In genomic region chr20:53434662-53435061, GRCh38 we compare ENCODE assay signal across 1 cellular context.
TF ChIP-seq lines count a peak whose summit lies in the region.

No MANE protein-coding gene starts in this region.

TF ChIP-seq in K562, 482 proteins besides CTCF, POLR2A, EP300 and RAD21:
- TF ChIP-seq RREB1 (CRISPR knock-in tag; IDR thresholded peaks at IDR 0.05), result no peak
- TF ChIP-seq GTF2F1 (IDR thresholded peaks at IDR 0.05; ENCODE audit: low read depth, low read length), result no peak
- no peak for TF ChIP-seq ZBTB7A (IDR thresholded peaks at IDR 0.05; ENCODE audit: borderline replicate concordance, control insufficient read depth, low read depth, low read length)
- no peak for TF ChIP-seq SMAD3 (CRISPR knock-in tag; conservative IDR thresholded peaks at IDR 0.05)
- no peak for TF ChIP-seq C11orf30 (IDR thresholded peaks at IDR 0.05; ENCODE audit: low read depth)
- no peak for TF ChIP-seq NEUROD1 (IDR thresholded peaks at IDR 0.05; ENCODE audit: borderline replicate concordance, low read depth, low read length, partially characterized antibody)
- TF ChIP-seq HBP1 (CRISPR knock-in tag; IDR thresholded peaks at IDR 0.05), result no peak
- no peak for TF ChIP-seq KDM5B (IDR thresholded peaks at IDR 0.05; ENCODE audit: insufficient replicate concordance, low read depth, low read length)
- no peak for TF ChIP-seq FOXJ2 (tag; IDR thresholded peaks at IDR 0.05)
- TF ChIP-seq CGGBP1 (CRISPR knock-in tag; IDR thresholded peaks at IDR 0.05), result no peak
- TF ChIP-seq RUNX1 (IDR thresholded peaks at IDR 0.05; ENCODE audit: low read depth), result no peak
- no peak for TF ChIP-seq TSC22D4 (tag; IDR thresholded peaks at IDR 0.05)
- no peak for TF ChIP-seq PHB (CRISPR knock-in tag; IDR thresholded peaks at IDR 0.05)
- no peak for TF ChIP-seq FOSL1 (tag; conservative IDR thresholded peaks at IDR 0.05)
- no peak for TF ChIP-seq ADNP (tag; IDR thresholded peaks at IDR 0.05)
- no peak for TF ChIP-seq TFE3 (CRISPR knock-in tag; IDR thresholded peaks at IDR 0.05)
- no peak for TF ChIP-seq ZNF778 (CRISPR knock-in tag; IDR thresholded peaks at IDR 0.05)
